ENCODE assay signal across 8 cellular contexts in genomic region chr3:183634707-183635106, GRCh38. TPM values are rescaled to one million over a fixed set of nuclear protein-coding genes. Genes with fewer than 3 reads are reported as not detected.
DNase-seq lines count a peak whose midpoint lies in the region; ATAC-seq and TF ChIP-seq lines count a peak whose summit lies in the region.

No MANE protein-coding gene starts in this region.

- intact Hi-C loops in sigmoid colon (cut with DNase I): loop anchor here (5.0 to 10.0 kb wide), 2 partner anchors 52 to 700 kb away; partner anchors contain the start of gene FAM131A

- H3K9ac ChIP-seq in GM23248 (peak overlapping the region; percentile 91), SU-DHL-6 (ENCODE audit: low read length) (peak overlapping the region; percentile 70)

- H3K27ac ChIP-seq in GM23248: peak overlapping the region; percentile 86
- H3K27ac ChIP-seq in SU-DHL-6 (ENCODE audit: low read depth, low read length): no peak overlapping the region
- peak overlapping the region; percentile 95 to 100 (median 98) for H3K27ac ChIP-seq in gastroesophageal sphincter
- H3K27ac ChIP-seq in sigmoid colon: peak overlapping the region; percentile 95 to 98 (median 96)

- H3K79me2 ChIP-seq in GM23248 (ENCODE audit: insufficient read depth) (peaks cover 27% of the 10 kb centered on the region), SU-DHL-6 (ENCODE audit: insufficient read depth, low read length) (peaks cover 14% of the 10 kb centered on the region)

- H4K20me1 ChIP-seq in GM23248 (ENCODE audit: insufficient read depth) (no peaks in the 10 kb centered on the region), SU-DHL-6 (ENCODE audit: low read depth, low read length) (no peaks in the 10 kb centered on the region)

- TF ChIP-seq EP300 in gastroesophageal sphincter (IDR thresholded peaks at IDR 0.05) (no peak), sigmoid colon (IDR thresholded peaks at IDR 0.05) (no peak)

- H3K9me2 ChIP-seq in GM23248 (ENCODE audit: insufficient read depth) (no peaks in the 10 kb centered on the region), SU-DHL-6 (replicated peaks; ENCODE audit: insufficient read depth, low read length) (no peaks in the 10 kb centered on the region)

- 78 to 79% methylated on average over 14 to 16 of the region's 16 CpGs for WGBS in GM23248 (ENCODE audit: low coverage in 1 of 2, low lambda C conversion rate in 2 of 2, missing lambda C conversion rate in 2 of 2), 2 experiments
- 53 to 70% methylated on average over 6 to 12 of the region's 16 CpGs for WGBS in gastroesophageal sphincter (ENCODE audit: low coverage in 1 of 2), 2 donors
- WGBS in sigmoid colon, 2 donors: 75 to 79% methylated on average over 16 of the region's 16 CpGs

- TF ChIP-seq CTCF in SU-DHL-6 (IDR thresholded peaks at IDR 0.05; ENCODE audit: insufficient read depth, low read length, poor library complexity, severe bottlenecking) (no peak), gastroesophageal sphincter (IDR thresholded peaks at IDR 0.05) (no peak), sigmoid colon (IDR thresholded peaks at IDR 0.05) (no peak)

- peak overlapping the region; percentile 99 for H2AFZ ChIP-seq in GM23248
- peak overlapping the region; percentile 92 for H2AFZ ChIP-seq in SU-DHL-6 (ENCODE audit: low read depth, low read length, severe bottlenecking)

- H3K9me3 ChIP-seq in GM23248 (ENCODE audit: low read depth): no peaks in the 10 kb centered on the region
- no peaks in the 10 kb centered on the region for H3K9me3 ChIP-seq in SU-DHL-6 (ENCODE audit: insufficient read depth, low read length)
- H3K9me3 ChIP-seq in gastroesophageal sphincter: no peaks in the 10 kb centered on the region
- H3K9me3 ChIP-seq in sigmoid colon: no peaks in the 10 kb centered on the region

- H3F3A ChIP-seq in GM23248 (ENCODE audit: insufficient read depth) (no peaks in the 10 kb centered on the region), SU-DHL-6 (ENCODE audit: insufficient read depth) (peaks cover 7% of the 10 kb centered on the region)

- in situ Hi-C loops in GM23248 (cut with MboI): no loop called here

- no peak for TF ChIP-seq POLR2A in gastroesophageal sphincter (IDR thresholded peaks at IDR 0.05)
- TF ChIP-seq POLR2A in sigmoid colon (IDR thresholded peaks at IDR 0.05): no peak

- H3K4me3 ChIP-seq in GM23248: peak overlapping the region; percentile 82
- peak overlapping the region; percentile 78 for H3K4me3 ChIP-seq in SU-DHL-6 (ENCODE audit: insufficient read depth, low read length, poor library complexity, severe bottlenecking)
- H3K4me3 ChIP-seq in gastroesophageal sphincter: peak overlapping the region in 1 of 2 donors; percentile 98
- H3K4me3 ChIP-seq in sigmoid colon: peak overlapping the region in 3 of 4 donors; percentile 84 to 95 (median 91)

- H3K4me1 ChIP-seq in GM23248 (ENCODE audit: insufficient read depth) (peaks cover 5% of the 10 kb centered on the region; the same call in 1 of the 2 replicates), gastroesophageal sphincter (peaks cover 0 to 36% (median 16%) of the 10 kb centered on the region in 3 donors), sigmoid colon (peaks cover 0 to 29% (median 27%) of the 10 kb centered on the region in 4 donors)

- ATAC-seq in gastroesophageal sphincter: no peak
- ATAC-seq in HG02763 (IDR thresholded peaks at IDR 0.05; ENCODE audit: unreplicated experiment): no peak

- H3K27me3 ChIP-seq in GM23248 (replicated peaks; ENCODE audit: insufficient read depth) (no peaks in the 10 kb centered on the region), SU-DHL-6 (ENCODE audit: low read length) (no peaks in the 10 kb centered on the region), gastroesophageal sphincter (no peaks in the 10 kb centered on the region), sigmoid colon (no peaks in the 10 kb centered on the region)

- no peaks in the 10 kb centered on the region for H3K36me3 ChIP-seq in GM23248 (ENCODE audit: low read depth)
- H3K36me3 ChIP-seq in SU-DHL-6 (ENCODE audit: low read length): no peaks in the 10 kb centered on the region
- H3K36me3 ChIP-seq in gastroesophageal sphincter: no peaks in the 10 kb centered on the region
- H3K36me3 ChIP-seq in sigmoid colon: no peaks in the 10 kb centered on the region

- H3K4me2 ChIP-seq in GM23248 (ENCODE audit: unreplicated experiment): peak overlapping the region; percentile 78
- H3K4me2 ChIP-seq in SU-DHL-6 (ENCODE audit: low read depth, low read length, poor library complexity, severe bottlenecking): peak overlapping the region; percentile 90

- DNase-seq in GM23248 (no peak), sigmoid colon (no peak), DMS53 (lab: John Stamatoyannopoulos, UW) (no peak), activated gamma-delta T cell (lab: John Stamatoyannopoulos, UW) (no peak), dermis blood vessel endothelial cell (no peak)

RNA-seq across cellular contexts. Expression of gene KLHL24, which starts 0.7 kb away (rescaled TPM):
- total RNA-seq in GM23248 (2014; rRNA removed; shearing (Covaris generic)): 13.2 and 18.3 TPM in 2 replicates
- polyA plus RNA-seq in GM23248 (2016; fragmentation: Nextera tagmentation; extraction: Ambion mirVana) (10.1 and 11.7 TPM in 2 replicates), sigmoid colon (10 to 100 TPM in 2 of 3 donors, 1 to 10 TPM in 1; 8.8 to 17.4 (median 11.0) TPM)
- total RNA-seq in gastroesophageal sphincter (100 to 1,000 TPM in 3 of 4 donors, 10 to 100 TPM in 1; 94.8 to 148 (median 126) TPM), sigmoid colon (100 to 1,000 TPM; 144 to 201 (median 171) TPM), dermis blood vessel endothelial cell (102 and 139 TPM in 2 replicates)
